20 cellular contexts compared by ENCODE assay signal in the genomic region with DNA sequence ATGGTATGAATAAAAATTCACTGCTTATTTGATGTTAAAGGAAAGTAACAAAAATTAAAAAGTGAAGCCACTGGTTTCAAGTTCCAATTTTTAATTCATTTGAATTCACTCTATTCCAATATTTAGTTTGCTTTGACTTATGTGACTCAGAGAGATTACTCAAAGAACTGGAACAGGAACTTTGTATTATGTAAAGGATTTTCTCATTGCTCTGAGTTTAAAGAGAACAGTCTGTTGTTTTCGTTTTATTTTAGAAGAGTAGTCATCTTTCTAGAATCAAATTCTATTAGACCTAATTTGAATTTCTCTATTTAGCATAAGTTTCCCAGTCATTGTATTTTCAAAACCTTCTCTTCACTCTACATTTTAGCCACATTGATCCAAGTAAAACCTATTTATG.
DNase-seq lines count a peak whose midpoint lies in the region; ATAC-seq and TF ChIP-seq lines count a peak whose summit lies in the region.
"Had no signal": no experiment of that assay in that cellular context is flagged by ENCODE, and none has a peak within 500 bp of the region (broad histone marks: within the 10 kb centered on the region; RNA-seq: fewer than 3 reads in every experiment).

No MANE protein-coding gene starts in this region.

- CTCF ChIA-PET in activated CD8-positive, alpha-beta T cell treated with anti-CD3 and anti-CD28 coated beads, Interleukin-2, amount 10 ng/mL, durations not matched to agents 7 days and 5 days (lab: Charles Lee): no interaction called here

- H3K4me1 ChIP-seq in GM23248 (ENCODE audit: insufficient read depth) (peaks cover 10% of the 10 kb centered on the region; the same call in 1 of the 2 replicates), adipocyte (ENCODE audit: control insufficient read depth, insufficient read depth, low read length) (peaks cover 9% of the 10 kb centered on the region), heart right ventricle (peaks cover 0 to 9% (median 0%) of the 10 kb centered on the region in 9 donors)
- H3K4me1 ChIP-seq: BE2C, Caco-2 had no signal

- no peaks in the 10 kb centered on the region for H3K4me1 Mint-ChIP-seq in activated CD8-positive, alpha-beta T cell treated with anti-CD3 and anti-CD28 coated beads, Interleukin-2, amount 10 ng/mL, durations not matched to agents 7 days and 5 days (ENCODE audit: low read depth)

- ATAC-seq in activated CD8-positive, alpha-beta T cell treated with anti-CD3 and anti-CD28 coated beads, Interleukin-2, amount 10 ng/mL, durations not matched to agents 7 days and 5 days: no peak
- no peak for ATAC-seq in heart right ventricle
- no peak for ATAC-seq in GM21447 (IDR thresholded peaks at IDR 0.05; ENCODE audit: unreplicated experiment)
- ATAC-seq: SK-N-SH treated with all-trans-retinoic acid at 6 μM for 48 hours had no signal

- H3K27me3 Mint-ChIP-seq in activated CD8-positive, alpha-beta T cell treated with anti-CD3 and anti-CD28 coated beads, Interleukin-2, amount 10 ng/mL, durations not matched to agents 7 days and 5 days (ENCODE audit: low read depth): no peaks in the 10 kb centered on the region
- H3K27me3 Mint-ChIP-seq: CD4-positive, alpha-beta T cell had no signal

- no peaks in the 10 kb centered on the region for H3K36me3 Mint-ChIP-seq in activated CD8-positive, alpha-beta T cell treated with anti-CD3 and anti-CD28 coated beads, Interleukin-2, amount 10 ng/mL, durations not matched to agents 7 days and 5 days (ENCODE audit: low read depth)

- H3K27me3 ChIP-seq in GM23248 (replicated peaks; ENCODE audit: insufficient read depth): no peaks in the 10 kb centered on the region
- no peaks in the 10 kb centered on the region for H3K27me3 ChIP-seq in adipocyte (replicated peaks; ENCODE audit: control insufficient read depth, insufficient read depth, low read length)
- H3K27me3 ChIP-seq in heart right ventricle: no peaks in the 10 kb centered on the region
- H3K27me3 ChIP-seq: BE2C had no signal

- H3K9me2 ChIP-seq in GM23248 (ENCODE audit: insufficient read depth): no peaks in the 10 kb centered on the region

- no peaks in the 10 kb centered on the region for H3K9me3 Mint-ChIP-seq in activated CD8-positive, alpha-beta T cell treated with anti-CD3 and anti-CD28 coated beads, Interleukin-2, amount 10 ng/mL, durations not matched to agents 7 days and 5 days (ENCODE audit: insufficient read depth)
- H3K9me3 Mint-ChIP-seq: CD4-positive, alpha-beta T cell had no signal

- DNase-seq in AG10803 (ENCODE audit: low read depth) (peak; percentile 17), GM23248 (peak; percentile 58), adipocyte (ENCODE audit: low read depth) (peak; percentile 50), inferior parietal cortex (ENCODE audit: extremely low spot score) (peak; percentile 27), NCI-H1436 treated with DMSO at 0.1 percent for 48 hours (lab: John Stamatoyannopoulos, UW) (no peak), heart right ventricle (no peak)
- DNase-seq in activated CD8-positive, alpha-beta T cell treated with anti-CD3 and anti-CD28 coated beads, Interleukin-2, amount 10 ng/mL, durations not matched to agents 7 days and 5 days: no peak
- DNase-seq: BE2C; Caco-2; CD4-positive, alpha-beta T cell; GF-D8; NCI-H1105; NCI-H1694; NCI-H510A; NCI-H748 treated with DMSO at 0.1 percent for 48 hours; RPMI8226; SHP77 treated with DMSO at 0.1 percent for 48 hours; T-helper 1 cell had no signal

- H3K27ac ChIP-seq in GM23248 (no peak overlapping the region), heart right ventricle (no peak overlapping the region)

- in situ Hi-C loops in GM23248 (cut with MboI): loop anchor here (25.0 kb wide), 2 partner anchors 265 to 490 kb away; no protein-coding TSS in a partner anchor

- no peaks in the 10 kb centered on the region for H3K36me3 ChIP-seq in GM23248 (ENCODE audit: low read depth)
- no peaks in the 10 kb centered on the region for H3K36me3 ChIP-seq in adipocyte (ENCODE audit: control insufficient read depth, insufficient read depth, low read length, severe bottlenecking)
- H3K36me3 ChIP-seq in heart right ventricle: no peaks in the 10 kb centered on the region
- H3K36me3 ChIP-seq: BE2C had no signal

- intact Hi-C loops in heart right ventricle (cut with DNase I): loop anchor here in 1 of 10 donors (10.0 kb wide), 1 partner anchor 297 kb away; the partner anchor contains the start of gene SLC8A1

- no peak overlapping the region for H3K4me2 ChIP-seq in GM23248 (ENCODE audit: unreplicated experiment)

- H3K9me3 ChIP-seq in GM23248 (ENCODE audit: low read depth) (no peaks in the 10 kb centered on the region), adipocyte (ENCODE audit: control insufficient read depth, low read length) (no peaks in the 10 kb centered on the region), heart right ventricle (no peaks in the 10 kb centered on the region)
- H3K9me3 ChIP-seq: BE2C, Caco-2 had no signal

- H3F3A ChIP-seq in GM23248 (ENCODE audit: insufficient read depth): no peaks in the 10 kb centered on the region

- H3K27ac Mint-ChIP-seq in activated CD8-positive, alpha-beta T cell treated with anti-CD3 and anti-CD28 coated beads, Interleukin-2, amount 10 ng/mL, durations not matched to agents 7 days and 5 days: no peak overlapping the region
- H3K27ac Mint-ChIP-seq: CD4-positive, alpha-beta T cell had no signal

- no peaks in the 10 kb centered on the region for H3K79me2 ChIP-seq in GM23248 (ENCODE audit: insufficient read depth)

- POLR2A ChIA-PET in activated CD8-positive, alpha-beta T cell treated with anti-CD3 and anti-CD28 coated beads, Interleukin-2, amount 10 ng/mL, durations not matched to agents 7 days and 5 days (lab: Charles Lee): no interaction called here

- H4K20me1 ChIP-seq in GM23248 (ENCODE audit: insufficient read depth): no peaks in the 10 kb centered on the region

- H2AFZ ChIP-seq in GM23248: no peak overlapping the region

- TF ChIP-seq CTCF in AG10803 (conservative IDR thresholded peaks at IDR 0.05; ENCODE audit: low read length) (no peak), heart right ventricle (IDR thresholded peaks at IDR 0.05) (no peak)

- H3K9ac ChIP-seq in GM23248: no peak overlapping the region
- H3K9ac ChIP-seq in adipocyte (ENCODE audit: low read length): no peak overlapping the region

- H3K4me3 ChIP-seq in AG10803 (ENCODE audit: low read length) (no peak overlapping the region), GM23248 (no peak overlapping the region), adipocyte (ENCODE audit: low read length) (no peak overlapping the region), heart right ventricle (no peak overlapping the region)

- H3K4me3 Mint-ChIP-seq in activated CD8-positive, alpha-beta T cell treated with anti-CD3 and anti-CD28 coated beads, Interleukin-2, amount 10 ng/mL, durations not matched to agents 7 days and 5 days: no peak overlapping the region
- H3K4me3 Mint-ChIP-seq: CD4-positive, alpha-beta T cell had no signal

- whole genome bisulfite sequencing in GM23248 (ENCODE audit: low coverage in 1 of 2, low lambda C conversion rate in 2 of 2, missing lambda C conversion rate in 2 of 2), 2 experiments: 9 to 10% methylated on average over 1 of the region's 1 CpG
- 58 to 80% methylated on average over 1 of the region's 1 CpG for WGBS in heart right ventricle, 2 donors

Comparison
In these comparisons a context has a peak if more than half of its experiments do, and no peak if none do; other contexts are left out.
1. DNase-seq: peak in AG10803 (single experiment), GM23248 (single experiment), adipocyte (single experiment) and inferior parietal cortex (single experiment); none in activated CD8-positive, alpha-beta T cell treated with anti-CD3 and anti-CD28 coated beads, Interleukin-2, amount 10 ng/mL, durations not matched to agents 7 days and 5 days (single experiment), NCI-H1436 treated with DMSO at 0.1 percent for 48 hours (single experiment) and heart right ventricle (0 of 2).